ENCODE assay signal across 24 cellular contexts in the genomic region with DNA sequence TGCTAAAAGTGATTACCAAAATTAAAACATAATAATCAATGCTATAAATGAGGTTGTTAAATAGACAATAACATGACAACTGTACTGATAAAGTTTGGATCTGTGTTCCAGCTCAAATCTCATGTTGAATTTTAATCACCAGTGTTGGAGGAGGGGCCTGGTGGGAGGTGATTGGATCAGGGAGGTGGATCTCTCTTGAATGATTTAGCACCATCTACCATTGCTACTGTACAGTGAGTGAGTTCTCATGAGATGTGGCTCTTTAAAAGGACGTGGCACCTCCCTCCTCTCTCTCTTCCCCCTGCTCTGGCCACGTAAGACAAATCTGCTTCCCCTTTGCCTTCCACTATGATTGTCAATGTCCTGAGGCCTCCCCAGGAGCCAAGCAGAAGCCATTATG.
A peak's percentile ranks its signal among the peaks of the same experiment; 100 is the strongest.
DNase-seq lines count a peak whose midpoint lies in the region; ATAC-seq, FAIRE-seq and TF ChIP-seq lines count a peak whose summit lies in the region.
"Had no signal": no experiment of that assay in that cellular context is flagged by ENCODE, and none has a peak within 500 bp of the region (broad histone marks: within the 10 kb centered on the region; RNA-seq: fewer than 3 reads in every experiment).

No MANE protein-coding gene starts in this region.

- H4K20me1 ChIP-seq in K562 (replicated peaks; ENCODE audit: control insufficient read depth, insufficient read depth, low read length): no peaks in the 10 kb centered on the region
- H4K20me1 ChIP-seq: BLaER1 had no signal

- no peak overlapping the region for H3K27ac ChIP-seq in K562 (ENCODE audit: extremely low read depth, low read depth, low read length)
- H3K27ac ChIP-seq: BLaER1 had no signal

- H3K79me2 ChIP-seq in K562 (ENCODE audit: control insufficient read depth, insufficient read depth, low read length): no peaks in the 10 kb centered on the region

- FAIRE-seq in K562 (lab: Jason Lieb, UNC): no peak
- FAIRE-seq: A204.1, G401.6, GM12891, GM19239 had no signal

- peak; percentile 59 for ATAC-seq in K562

- BruUV-seq in K562 (replicated peaks; lab: Mats Ljungman, UMichigan): no TSS peak

- H3K27me3 ChIP-seq in K562 (ENCODE audit: control insufficient read depth in 2 of 2, insufficient read depth in 2 of 2, low read length in 2 of 2): peaks cover 13 to 32% of the 10 kb centered on the region in 2 experiments; a peak in 4 of 5 replicates
- H3K27me3 ChIP-seq: BLaER1 had no signal

- no peak overlapping the region for H3K4me3 ChIP-seq in K562
- H3K4me3 ChIP-seq: BLaER1 had no signal

- in situ Hi-C loops in K562 (cut with MboI): no loop called here

- WGBS in K562 (ENCODE audit: insufficient coverage, low coverage, missing lambda C conversion rate): 0% methylated on average over 2 of the region's 2 CpGs

- intact Hi-C loops in K562 (cut with micrococcal nuclease): no loop called here

- no peaks in the 10 kb centered on the region for H3K4me1 ChIP-seq in K562 (replicated peaks in 1 of 2; ENCODE audit: control insufficient read depth in 2 of 2, insufficient read depth in 2 of 2, low read length in 2 of 2)
- H3K4me1 ChIP-seq: BE2C, BLaER1 had no signal

- H3K9ac ChIP-seq in K562 (ENCODE audit: insufficient read depth in 1 of 2, low read depth in 2 of 2, low read length in 2 of 2): no peak overlapping the region
- H3K9ac ChIP-seq: BLaER1 had no signal

- no peak for TF ChIP-seq RAD21 in K562 (CRISPR knock-in tag; conservative IDR thresholded peaks at IDR 0.05 in 1 of 2, IDR thresholded peaks at IDR 0.05 in 1 of 2)

- DNase-seq in activated effector memory CD4-positive, alpha-beta T cell treated with anti-CD3 and anti-CD28 coated beads, Interleukin-2, amount 50 U/mL, for 16 hours: peak; percentile 34
- DNase-seq in activated effector memory CD4-positive, alpha-beta T cell treated with Interleukin-2 at 50 U/mL for 16 hours: no peak
- DNase-seq in K562 (ENCODE audit: extremely low read depth in 1 of 4, low spot score in 3 of 4) (no peak), mucosa of gallbladder (ENCODE audit: low spot score) (peak; percentile 0), T-helper 2 cell (no peak), epidermal melanocyte (ENCODE audit: insufficient read length, low spot score) (no peak)
- DNase-seq: 8988T; ACHN; BE2C; C1 segment of cervical spinal cord; CD4-positive, alpha-beta memory T cell; CD4-positive, CD25-positive, alpha-beta regulatory T cell; CD8-positive, alpha-beta memory T cell; COR-L47; DMS 273 treated with DMSO at 0.1 percent for 48 hours; DMS153; DMS53; DMS79 treated with DMSO at 0.1 percent for 48 hours; GF-D8 had no signal

- no peak overlapping the region for H3K4me2 ChIP-seq in K562 (ENCODE audit: insufficient read depth, low read length)
- H3K4me2 ChIP-seq: BLaER1 had no signal

- TF ChIP-seq POLR2A in K562 (conservative IDR thresholded peaks at IDR 0.05): no peak

- TF ChIP-seq CTCF in K562 (IDR thresholded peaks at IDR 0.05 in 2 of 3, conservative IDR thresholded peaks at IDR 0.05 in 1 of 3; ENCODE audit: insufficient read depth in 2 of 3, low read depth in 1 of 3, low read length in 3 of 3): no peak

- POLR2A ChIA-PET in K562 (lab: Yijun Ruan, JAX): interaction anchor here (0.8 kb wide), 1 partner anchor 219 kb away, joined by 3 read pairs; no protein-coding TSS in a partner anchor

- CTCF ChIA-PET in K562 (lab: Yijun Ruan, JAX; ENCODE audit: low intra/inter-chr PET ratio): no interaction called here

- no peaks in the 10 kb centered on the region for H3K9me1 ChIP-seq in K562 (ENCODE audit: control insufficient read depth, insufficient read depth, low read length)

- TF ChIP-seq EP300 in K562 (IDR thresholded peaks at IDR 0.05; ENCODE audit: low read length): no peak

- no peaks in the 10 kb centered on the region for H3K36me3 ChIP-seq in K562 (ENCODE audit: control insufficient read depth, insufficient read depth, low read length)
- H3K36me3 ChIP-seq: BE2C, BLaER1 had no signal

- H3K9me3 ChIP-seq in K562 (replicated peaks; ENCODE audit: control insufficient read depth, insufficient read depth, low read depth, low read length): no peaks in the 10 kb centered on the region
- H3K9me3 ChIP-seq: BE2C had no signal

- H2AFZ ChIP-seq in K562 (ENCODE audit: low read depth, low read length): no peak overlapping the region

TF ChIP-seq in K562, 482 proteins besides CTCF, POLR2A, EP300 and RAD21:
- no peak for TF ChIP-seq ZFPM2 (CRISPR knock-in tag; IDR thresholded peaks at IDR 0.05)
- TF ChIP-seq, protein P1, sequence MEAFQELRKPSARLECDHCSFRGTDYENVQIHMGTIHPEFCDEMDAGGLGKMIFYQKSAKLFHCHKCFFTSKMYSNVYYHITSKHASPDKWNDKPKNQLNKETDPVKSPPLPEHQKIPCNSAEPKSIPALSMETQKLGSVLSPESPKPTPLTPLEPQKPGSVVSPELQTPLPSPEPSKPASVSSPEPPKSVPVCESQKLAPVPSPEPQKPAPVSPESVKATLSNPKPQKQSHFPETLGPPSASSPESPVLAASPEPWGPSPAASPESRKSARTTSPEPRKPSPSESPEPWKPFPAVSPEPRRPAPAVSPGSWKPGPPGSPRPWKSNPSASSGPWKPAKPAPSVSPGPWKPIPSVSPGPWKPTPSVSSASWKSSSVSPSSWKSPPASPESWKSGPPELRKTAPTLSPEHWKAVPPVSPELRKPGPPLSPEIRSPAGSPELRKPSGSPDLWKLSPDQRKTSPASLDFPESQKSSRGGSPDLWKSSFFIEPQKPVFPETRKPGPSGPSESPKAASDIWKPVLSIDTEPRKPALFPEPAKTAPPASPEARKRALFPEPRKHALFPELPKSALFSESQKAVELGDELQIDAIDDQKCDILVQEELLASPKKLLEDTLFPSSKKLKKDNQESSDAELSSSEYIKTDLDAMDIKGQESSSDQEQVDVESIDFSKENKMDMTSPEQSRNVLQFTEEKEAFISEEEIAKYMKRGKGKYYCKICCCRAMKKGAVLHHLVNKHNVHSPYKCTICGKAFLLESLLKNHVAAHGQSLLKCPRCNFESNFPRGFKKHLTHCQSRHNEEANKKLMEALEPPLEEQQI (IDR thresholded peaks at IDR 0.05): no peak
- no peak for TF ChIP-seq GABPB2 (CRISPR knock-in tag; conservative IDR thresholded peaks at IDR 0.05)
- TF ChIP-seq SNIP1 (IDR thresholded peaks at IDR 0.05; ENCODE audit: low read depth): no peak
- TF ChIP-seq, protein P2, sequence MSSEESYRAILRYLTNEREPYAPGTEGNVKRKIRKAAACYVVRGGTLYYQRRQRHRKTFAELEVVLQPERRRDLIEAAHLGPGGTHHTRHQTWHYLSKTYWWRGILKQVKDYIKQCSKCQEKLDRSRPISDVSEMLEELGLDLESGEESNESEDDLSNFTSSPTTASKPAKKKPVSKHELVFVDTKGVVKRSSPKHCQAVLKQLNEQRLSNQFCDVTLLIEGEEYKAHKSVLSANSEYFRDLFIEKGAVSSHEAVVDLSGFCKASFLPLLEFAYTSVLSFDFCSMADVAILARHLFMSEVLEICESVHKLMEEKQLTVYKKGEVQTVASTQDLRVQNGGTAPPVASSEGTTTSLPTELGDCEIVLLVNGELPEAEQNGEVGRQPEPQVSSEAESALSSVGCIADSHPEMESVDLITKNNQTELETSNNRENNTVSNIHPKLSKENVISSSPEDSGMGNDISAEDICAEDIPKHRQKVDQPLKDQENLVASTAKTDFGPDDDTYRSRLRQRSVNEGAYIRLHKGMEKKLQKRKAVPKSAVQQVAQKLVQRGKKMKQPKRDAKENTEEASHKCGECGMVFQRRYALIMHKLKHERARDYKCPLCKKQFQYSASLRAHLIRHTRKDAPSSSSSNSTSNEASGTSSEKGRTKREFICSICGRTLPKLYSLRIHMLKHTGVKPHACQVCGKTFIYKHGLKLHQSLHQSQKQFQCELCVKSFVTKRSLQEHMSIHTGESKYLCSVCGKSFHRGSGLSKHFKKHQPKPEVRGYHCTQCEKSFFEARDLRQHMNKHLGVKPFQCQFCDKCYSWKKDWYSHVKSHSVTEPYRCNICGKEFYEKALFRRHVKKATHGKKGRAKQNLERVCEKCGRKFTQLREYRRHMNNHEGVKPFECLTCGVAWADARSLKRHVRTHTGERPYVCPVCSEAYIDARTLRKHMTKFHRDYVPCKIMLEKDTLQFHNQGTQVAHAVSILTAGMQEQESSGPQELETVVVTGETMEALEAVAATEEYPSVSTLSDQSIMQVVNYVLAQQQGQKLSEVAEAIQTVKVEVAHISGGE (CRISPR knock-in tag; IDR thresholded peaks at IDR 0.05): no peak
- TF ChIP-seq ZNF695 (CRISPR knock-in tag; IDR thresholded peaks at IDR 0.05): no peak
- TF ChIP-seq, protein P3, sequence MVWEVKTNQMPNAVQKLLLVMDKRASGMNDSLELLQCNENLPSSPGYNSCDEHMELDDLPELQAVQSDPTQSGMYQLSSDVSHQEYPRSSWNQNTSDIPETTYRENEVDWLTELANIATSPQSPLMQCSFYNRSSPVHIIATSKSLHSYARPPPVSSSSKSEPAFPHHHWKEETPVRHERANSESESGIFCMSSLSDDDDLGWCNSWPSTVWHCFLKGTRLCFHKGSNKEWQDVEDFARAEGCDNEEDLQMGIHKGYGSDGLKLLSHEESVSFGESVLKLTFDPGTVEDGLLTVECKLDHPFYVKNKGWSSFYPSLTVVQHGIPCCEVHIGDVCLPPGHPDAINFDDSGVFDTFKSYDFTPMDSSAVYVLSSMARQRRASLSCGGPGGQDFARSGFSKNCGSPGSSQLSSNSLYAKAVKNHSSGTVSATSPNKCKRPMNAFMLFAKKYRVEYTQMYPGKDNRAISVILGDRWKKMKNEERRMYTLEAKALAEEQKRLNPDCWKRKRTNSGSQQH (CRISPR knock-in tag; IDR thresholded peaks at IDR 0.05): no peak
- no peak for TF ChIP-seq HDAC8 (tag; IDR thresholded peaks at IDR 0.05)
- TF ChIP-seq, protein P4, sequence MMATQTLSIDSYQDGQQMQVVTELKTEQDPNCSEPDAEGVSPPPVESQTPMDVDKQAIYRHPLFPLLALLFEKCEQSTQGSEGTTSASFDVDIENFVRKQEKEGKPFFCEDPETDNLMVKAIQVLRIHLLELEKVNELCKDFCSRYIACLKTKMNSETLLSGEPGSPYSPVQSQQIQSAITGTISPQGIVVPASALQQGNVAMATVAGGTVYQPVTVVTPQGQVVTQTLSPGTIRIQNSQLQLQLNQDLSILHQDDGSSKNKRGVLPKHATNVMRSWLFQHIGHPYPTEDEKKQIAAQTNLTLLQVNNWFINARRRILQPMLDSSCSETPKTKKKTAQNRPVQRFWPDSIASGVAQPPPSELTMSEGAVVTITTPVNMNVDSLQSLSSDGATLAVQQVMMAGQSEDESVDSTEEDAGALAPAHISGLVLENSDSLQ (IDR thresholded peaks at IDR 0.05): 0 out of 2 replicates have a peak, but pooled peaks have one; percentile 23
- TF ChIP-seq MEIS2 (IDR thresholded peaks at IDR 0.05; ENCODE audit: partially characterized antibody): peak; percentile 57
- no peak for TF ChIP-seq IRF2 (CRISPR knock-in tag; IDR thresholded peaks at IDR 0.05)
- TF ChIP-seq NELFE (IDR thresholded peaks at IDR 0.05; ENCODE audit: insufficient read depth, insufficient read length): no peak

Comparison
In these comparisons a context has a peak if more than half of its experiments do, and no peak if none do; other contexts are left out.
1. DNase-seq: peak in activated effector memory CD4-positive, alpha-beta T cell treated with anti-CD3 and anti-CD28 coated beads, Interleukin-2, amount 50 U/mL, for 16 hours (single experiment) and mucosa of gallbladder (single experiment); none in activated effector memory CD4-positive, alpha-beta T cell treated with Interleukin-2 at 50 U/mL for 16 hours (single experiment), K562 (0 of 4), T-helper 2 cell (0 of 5) and epidermal melanocyte (single experiment).